1 cellular context compared by ENCODE assay signal in genomic region chr1:34928865-34929496, GRCh38.
A peak's percentile ranks its signal among the peaks of the same experiment; 100 is the strongest.
TF ChIP-seq lines count a peak whose summit lies in the region.

No MANE protein-coding gene starts in this region.

TF ChIP-seq in K562, 482 proteins besides CTCF, POLR2A, EP300 and RAD21 (continued from another document):
- 0 out of 2 replicates have a peak, but pooled peaks have one; percentile 44 for TF ChIP-seq ZNF282 (CRISPR knock-in tag; IDR thresholded peaks at IDR 0.05)
- TF ChIP-seq CXXC5 (CRISPR knock-in tag; IDR thresholded peaks at IDR 0.05) = peak; percentile 52
- 0 out of 4 replicates have a peak, but pooled peaks of 1 of the 2 experiments have one; percentile 25 for TF ChIP-seq NONO (IDR thresholded peaks at IDR 0.05; ENCODE audit: low read depth in 2 of 2, low read length in 1 of 2)
- peak; percentile 81; the same call in 1 of the 2 replicates for TF ChIP-seq ZBTB7A (IDR thresholded peaks at IDR 0.05; ENCODE audit: borderline replicate concordance, control insufficient read depth, low read depth, low read length)
- TF ChIP-seq HDAC1 (IDR thresholded peaks at IDR 0.05) = 0 out of 4 replicates have a peak, but pooled peaks of 1 of the 2 experiments have one; percentile 53
